7 cellular contexts compared by ENCODE assay signal in the genomic region with DNA sequence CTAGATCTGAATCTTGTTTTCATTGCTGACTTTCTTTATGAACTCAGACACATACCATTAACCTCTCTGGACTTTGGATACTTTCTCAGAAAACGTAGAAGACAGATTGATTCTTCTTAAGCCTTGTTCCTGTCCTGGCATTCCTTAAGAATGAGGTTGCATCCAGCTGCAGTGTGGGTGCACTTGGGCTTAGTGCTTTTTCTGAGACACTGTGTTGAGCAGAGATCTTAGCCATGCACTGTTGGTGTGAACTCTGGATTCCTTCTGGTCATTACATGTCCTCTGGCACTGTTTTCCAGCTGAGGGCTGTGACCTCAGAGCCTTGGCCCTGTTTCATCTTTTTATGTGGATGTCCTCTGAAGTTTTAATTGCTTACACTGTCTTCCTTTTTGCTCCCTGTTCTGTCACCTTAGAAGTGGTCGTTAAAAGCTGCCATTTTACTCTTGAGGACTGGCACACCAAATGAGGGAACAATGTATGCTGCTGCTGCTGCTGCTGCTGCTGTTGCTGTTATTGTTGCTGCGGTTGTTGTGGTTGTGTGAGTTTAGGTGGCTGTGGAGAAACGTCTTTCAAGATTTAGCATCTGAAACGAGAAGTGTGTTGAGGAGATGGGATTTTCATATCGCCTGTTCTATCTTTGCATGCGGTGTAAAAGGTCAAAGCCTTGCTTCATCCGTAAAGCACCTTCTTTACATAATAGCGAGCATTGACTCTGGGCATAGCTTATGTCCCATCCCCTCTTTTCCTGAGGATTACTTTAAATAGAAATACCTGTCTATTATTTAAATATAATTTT.
DNase-seq lines count a peak whose midpoint lies in the region; ATAC-seq, FAIRE-seq and TF ChIP-seq lines count a peak whose summit lies in the region.
"Not testable (repeated sequence)": the region's sequence is repeated elsewhere in the genome, so short reads cannot be mapped to it uniquely, and the experiment has no call there.

No MANE protein-coding gene starts in this region.

- not testable (repeated sequence) for H3K9me3 ChIP-seq in Karpas-422 (ENCODE audit: low read length); OCI-LY3 (ENCODE audit: insufficient read depth, low read length); parathyroid adenoma (ENCODE audit: control insufficient read depth, low read length)

- H3K9me2 ChIP-seq in Karpas-422 (replicated peaks; ENCODE audit: insufficient read depth, low read length): not testable (repeated sequence)

- not testable (repeated sequence) for H3K27ac ChIP-seq in Karpas-422 (ENCODE audit: low read length); OCI-LY3 (ENCODE audit: low read length)
- H3K27ac ChIP-seq in parathyroid adenoma: peak overlapping the region; percentile 21

- not testable (repeated sequence) for H3K27me3 ChIP-seq in Karpas-422 (ENCODE audit: low read length); parathyroid adenoma (ENCODE audit: control insufficient read depth, insufficient read depth, low read length)
- peaks cover 34% of the 10 kb centered on the region for H3K27me3 ChIP-seq in OCI-LY3 (ENCODE audit: low read depth, low read length)

- not testable (repeated sequence) for H3K9ac ChIP-seq in Karpas-422 (ENCODE audit: low read length); OCI-LY3 (ENCODE audit: low read length); parathyroid adenoma

- H3K4me3 ChIP-seq in Karpas-422 (ENCODE audit: low read length) (peak overlapping the region; percentile 3; the same call in 1 of the 2 replicates), OCI-LY3 (ENCODE audit: low read length) (peak overlapping the region; percentile 64)
- not testable (repeated sequence) for H3K4me3 ChIP-seq in parathyroid adenoma (ENCODE audit: low read depth, low read length)

- TF ChIP-seq CTCF in OCI-LY3 (IDR thresholded peaks at IDR 0.05; ENCODE audit: low read depth, low read length); parathyroid adenoma (IDR thresholded peaks at IDR 0.05): not testable (repeated sequence)

- peak; percentile 39 for FAIRE-seq in GM18507 (lab: Jason Lieb, UNC)

- ATAC-seq in GM21619 (IDR thresholded peaks at IDR 0.05; ENCODE audit: unreplicated experiment) (peak; percentile 62), HG02884 (IDR thresholded peaks at IDR 0.05; ENCODE audit: unreplicated experiment) (peak; percentile 51), left lobe of liver (peak; percentile 32)

- H2AFZ ChIP-seq in Karpas-422 (ENCODE audit: low read length): not testable (repeated sequence)
- H2AFZ ChIP-seq in OCI-LY3 (ENCODE audit: low read depth, low read length) (peak overlapping the region; percentile 58; the same call in 1 of the 2 replicates), parathyroid adenoma (peak overlapping the region; percentile 59)

- not testable (repeated sequence) for H4K20me1 ChIP-seq in Karpas-422 (ENCODE audit: insufficient read depth, low read depth, low read length); OCI-LY3 (ENCODE audit: insufficient read depth, low read length)

- H3K79me2 ChIP-seq in Karpas-422 (ENCODE audit: low read length); OCI-LY3 (ENCODE audit: low read length); parathyroid adenoma: not testable (repeated sequence)

- not testable (repeated sequence) for H3K36me3 ChIP-seq in Karpas-422 (ENCODE audit: insufficient read depth, low read length); OCI-LY3 (replicated peaks; ENCODE audit: low read depth, low read length); parathyroid adenoma (ENCODE audit: control insufficient read depth, insufficient read depth, low read length)

- H3K4me2 ChIP-seq in Karpas-422 (ENCODE audit: low read depth, low read length, poor library complexity, severe bottlenecking) (peak overlapping the region; percentile 34), OCI-LY3 (ENCODE audit: low read length) (peak overlapping the region; percentile 91)
- not testable (repeated sequence) for H3K4me2 ChIP-seq in parathyroid adenoma (ENCODE audit: low read length)

- peaks cover 18% of the 10 kb centered on the region for H3K4me1 ChIP-seq in Karpas-422 (ENCODE audit: low read length)
- peaks cover 21% of the 10 kb centered on the region for H3K4me1 ChIP-seq in OCI-LY3 (ENCODE audit: low read length)
- peaks cover 15% of the 10 kb centered on the region for H3K4me1 ChIP-seq in parathyroid adenoma

- not testable (repeated sequence) for DNase-seq in GM18507 (ENCODE audit: extremely low spot score, insufficient read length, low read depth); left lobe of liver (ENCODE audit: low spot score)
- DNase-seq in Karpas-422: peak; percentile 26
